Comparison of ENCODE assay signal across 12 cellular contexts in the genomic region with DNA sequence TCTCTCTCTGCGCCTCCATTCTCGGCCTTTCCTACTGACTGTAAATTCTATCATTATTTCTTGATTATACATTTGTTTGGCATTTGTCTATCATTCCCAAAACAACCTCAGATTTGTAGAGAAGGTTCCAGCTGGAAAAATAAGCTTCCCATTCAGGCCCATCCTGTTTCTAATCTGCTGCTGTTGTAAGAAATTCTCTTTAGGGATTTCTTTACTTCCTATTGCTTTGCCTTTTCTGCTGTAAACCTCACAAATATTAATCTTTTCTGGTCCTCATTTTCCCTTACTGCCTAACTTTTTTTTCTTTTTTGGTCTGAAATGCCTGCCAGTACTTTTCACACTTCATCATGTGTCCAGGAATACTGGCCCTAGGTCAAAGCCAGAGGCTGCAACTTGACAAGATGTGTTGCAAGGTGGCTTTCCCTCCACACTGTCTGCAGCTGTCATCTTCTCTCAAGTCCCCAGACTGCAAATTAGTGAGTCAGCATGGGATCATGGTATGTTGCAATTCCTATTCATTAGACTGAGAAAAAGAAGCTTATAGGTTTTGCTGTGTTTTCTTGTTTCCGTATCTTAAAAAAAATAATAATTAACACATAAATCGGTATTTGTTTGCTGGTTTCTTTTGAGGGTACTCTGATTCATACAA.
DNase-seq lines count a peak whose midpoint lies in the region; TF ChIP-seq lines count a peak whose summit lies in the region.
"Had no signal": no experiment of that assay in that cellular context is flagged by ENCODE, and none has a peak within 500 bp of the region (broad histone marks: within the 10 kb centered on the region; RNA-seq: fewer than 3 reads in every experiment).

No MANE protein-coding gene starts in this region.

- TF ChIP-seq CTCF in endodermal cell (conservative IDR thresholded peaks at IDR 0.05) (no peak), OCI-LY7 (conservative IDR thresholded peaks at IDR 0.05; ENCODE audit: low read length) (no peak)

- no peak overlapping the region for H2BK12ac ChIP-seq in mesenchymal stem cell (ENCODE audit: low read length in 2 of 2)

- H3K9me3 Mint-ChIP-seq in endodermal cell: peaks cover 19% of the 10 kb centered on the region

- no peak overlapping the region for H3K4ac ChIP-seq in mesenchymal stem cell (ENCODE audit: low read depth in 1 of 2, low read length in 2 of 2)

- no peak overlapping the region for H3K4me3 ChIP-seq in endodermal cell (ENCODE audit: low read length)
- no peak overlapping the region for H3K4me3 ChIP-seq in mesenchymal stem cell (ENCODE audit: insufficient read depth in 1 of 2, low read depth in 1 of 2, low read length in 2 of 2)
- no peak overlapping the region for H3K4me3 ChIP-seq in OCI-LY7 (ENCODE audit: low read depth, low read length, poor library complexity, severe bottlenecking)
- H3K4me3 ChIP-seq: upper lobe of left lung had no signal

- intact Hi-C loops in OCI-LY7 (cut with micrococcal nuclease; ENCODE audit: unreplicated experiment): no loop called here

- H2AK5ac ChIP-seq in mesenchymal stem cell (ENCODE audit: low read length, severe bottlenecking): no peak overlapping the region

- H4K91ac ChIP-seq in mesenchymal stem cell (ENCODE audit: low read length): no peak overlapping the region

- H3K27me3 ChIP-seq in endodermal cell (ENCODE audit: control insufficient read depth, insufficient read depth, low read length, poor library complexity, severe bottlenecking) (no peaks in the 10 kb centered on the region), mesenchymal stem cell (ENCODE audit: control insufficient read depth in 1 of 2, insufficient read depth in 1 of 2, low read length in 2 of 2) (no peaks in the 10 kb centered on the region)
- H3K27me3 ChIP-seq: upper lobe of left lung had no signal

- H3K36me3 Mint-ChIP-seq in endodermal cell (ENCODE audit: low read depth): no peaks in the 10 kb centered on the region
- H3K36me3 Mint-ChIP-seq: CD8-positive, alpha-beta memory T cell had no signal

- H3K9ac ChIP-seq in endodermal cell (ENCODE audit: extremely low read depth, low read length, poor library complexity, severe bottlenecking) (no peak overlapping the region), mesenchymal stem cell (ENCODE audit: low read length) (no peak overlapping the region)

- WGBS in endodermal cell (ENCODE audit: insufficient coverage in 1 of 2, insufficient read length in 1 of 2), 2 experiments: 100% methylated on average over 2 to 3 of the region's 4 CpGs
- no CpG with 5 or more reads among the region's 4 CpGs for WGBS in mesenchymal stem cell

- H3K4me2 ChIP-seq in mesenchymal stem cell (ENCODE audit: low read length, poor library complexity, severe bottlenecking) (no peak overlapping the region), OCI-LY7 (ENCODE audit: low read length) (no peak overlapping the region)

- H3K9me3 ChIP-seq in endodermal cell (ENCODE audit: control insufficient read depth, low read length) (no peaks in the 10 kb centered on the region), mesenchymal stem cell (ENCODE audit: control insufficient read depth, low read length) (no peaks in the 10 kb centered on the region), OCI-LY7 (ENCODE audit: low read length) (no peaks in the 10 kb centered on the region)
- H3K9me3 ChIP-seq: upper lobe of left lung had no signal

- H3K18ac ChIP-seq in mesenchymal stem cell (ENCODE audit: low read depth in 1 of 2, low read length in 2 of 2): no peak overlapping the region

- no peak overlapping the region for H3K14ac ChIP-seq in mesenchymal stem cell (ENCODE audit: low read length in 2 of 2)

- H3K4me1 ChIP-seq in endodermal cell (ENCODE audit: control insufficient read depth, insufficient read depth, low read length) (no peaks in the 10 kb centered on the region), mesenchymal stem cell (ENCODE audit: control insufficient read depth, insufficient read depth, low read depth, low read length) (no peaks in the 10 kb centered on the region), OCI-LY7 (ENCODE audit: insufficient read depth, low read length, poor library complexity, severe bottlenecking) (no peaks in the 10 kb centered on the region)
- H3K4me1 ChIP-seq: upper lobe of left lung had no signal

- H3K27ac Mint-ChIP-seq in endodermal cell: no peak overlapping the region
- H3K27ac Mint-ChIP-seq: CD8-positive, alpha-beta memory T cell had no signal

- no peaks in the 10 kb centered on the region for H3K79me1 ChIP-seq in mesenchymal stem cell (replicated peaks; ENCODE audit: low read length, poor library complexity, severe bottlenecking)

- no peaks in the 10 kb centered on the region for H3K9me2 ChIP-seq in OCI-LY7 (ENCODE audit: insufficient read depth, low read length)

- H2AFZ ChIP-seq in mesenchymal stem cell (ENCODE audit: low read depth, low read length) (no peak overlapping the region), OCI-LY7 (ENCODE audit: low read length) (no peak overlapping the region)

- H2BK5ac ChIP-seq in mesenchymal stem cell (ENCODE audit: low read depth, low read length, poor library complexity, severe bottlenecking): no peak overlapping the region

- H3K4me1 Mint-ChIP-seq in endodermal cell: peaks cover 12% of the 10 kb centered on the region
- H3K4me1 Mint-ChIP-seq: CD8-positive, alpha-beta memory T cell had no signal

- POLR2A ChIA-PET in OCI-LY7 (lab: Charles Lee): no interaction called here

- H3K27ac ChIP-seq in endodermal cell (ENCODE audit: low read depth, low read length) (no peak overlapping the region), mesenchymal stem cell (ENCODE audit: low read length, poor library complexity, severe bottlenecking) (no peak overlapping the region), OCI-LY7 (ENCODE audit: low read depth, low read length, poor library complexity, severe bottlenecking) (no peak overlapping the region)
- H3K27ac ChIP-seq: upper lobe of left lung had no signal

- H3K23ac ChIP-seq in mesenchymal stem cell (ENCODE audit: low read length in 2 of 2): no peak overlapping the region

- H4K8ac ChIP-seq in mesenchymal stem cell (ENCODE audit: low read length): no peak overlapping the region

- no peak overlapping the region for H2BK15ac ChIP-seq in mesenchymal stem cell (ENCODE audit: low read depth, poor library complexity, severe bottlenecking)

- H3K79me2 ChIP-seq in OCI-LY7 (ENCODE audit: insufficient read depth, low read depth, low read length): no peaks in the 10 kb centered on the region

- H3K27me3 Mint-ChIP-seq in endodermal cell (ENCODE audit: insufficient read depth): peaks cover 1% of the 10 kb centered on the region
- H3K27me3 Mint-ChIP-seq: CD8-positive, alpha-beta memory T cell had no signal

- H4K20me1 ChIP-seq in OCI-LY7 (ENCODE audit: insufficient read depth, low read length): no peaks in the 10 kb centered on the region

- H3K36me3 ChIP-seq in endodermal cell (ENCODE audit: control insufficient read depth, insufficient read depth, low read length) (no peaks in the 10 kb centered on the region), mesenchymal stem cell (ENCODE audit: control insufficient read depth in 1 of 2, insufficient read depth in 2 of 2, low read depth in 1 of 2, low read length in 2 of 2) (no peaks in the 10 kb centered on the region), OCI-LY7 (ENCODE audit: insufficient read depth, low read length) (no peaks in the 10 kb centered on the region)
- H3K36me3 ChIP-seq: upper lobe of left lung had no signal

- H3K4me3 Mint-ChIP-seq in endodermal cell: no peak overlapping the region
- H3K4me3 Mint-ChIP-seq: CD8-positive, alpha-beta memory T cell had no signal

- CTCF ChIA-PET in OCI-LY7 (lab: Charles Lee; ENCODE audit: unreplicated experiment): no interaction called here

- DNase-seq in ELR (ENCODE audit: low read depth): peak; percentile 46
- DNase-seq in NOMO-1 treated with dmso at 0.1 percent for 144 hours (lab: John Stamatoyannopoulos, UW; ENCODE audit: unreplicated experiment): peak; percentile 43
- peak; percentile 52 for DNase-seq in endodermal cell
- DNase-seq in mesenchymal stem cell: peak; percentile 66
- DNase-seq in OCI-LY7 (ENCODE audit: low spot score): no peak
- no peak for DNase-seq in GM19240 (ENCODE audit: insufficient read length, low spot score)
- DNase-seq in stimulated activated CD4-positive, alpha-beta T cell treated with anti-CD3 and anti-CD28 coated beads, Interleukin-4, amount 100 ng/mL, for 4 hours: no peak
- no peak for DNase-seq in iPS-NIHi11 (ENCODE audit: low spot score)
- DNase-seq: CD8-positive, alpha-beta memory T cell; head of caudate nucleus; NCI-H1092; upper lobe of left lung had no signal

- BruUV-seq in OCI-LY7 (replicated peaks; lab: Mats Ljungman, UMichigan): no TSS peak

- H2BK120ac ChIP-seq in mesenchymal stem cell (ENCODE audit: low read depth, low read length): no peak overlapping the region

Comparison
In these comparisons a context has a peak if more than half of its experiments do, and no peak if none do; other contexts are left out.
1. DNase-seq: peak in ELR (single experiment), NOMO-1 treated with dmso at 0.1 percent for 144 hours (single experiment), endodermal cell (single experiment) and mesenchymal stem cell (single experiment); none in OCI-LY7 (single experiment), GM19240 (single experiment), stimulated activated CD4-positive, alpha-beta T cell treated with anti-CD3 and anti-CD28 coated beads, Interleukin-4, amount 100 ng/mL, for 4 hours (0 of 2) and iPS-NIHi11 (single experiment).